13 cellular contexts compared by ENCODE assay signal in genomic region chr22:27139935-27140493, GRCh38.
DNase-seq lines count a peak whose midpoint lies in the region; ATAC-seq and TF ChIP-seq lines count a peak whose summit lies in the region.
"Had no signal": no experiment of that assay in that cellular context is flagged by ENCODE, and none has a peak within 500 bp of the region (broad histone marks: within the 10 kb centered on the region; RNA-seq: fewer than 3 reads in every experiment).

No MANE protein-coding gene starts in this region.

- peaks cover 0 to 15% (median 0%) of the 10 kb centered on the region in 45 donors for H3K27me3 ChIP-seq in dorsolateral prefrontal cortex

- H3K36me3 ChIP-seq in mucosa of descending colon (ENCODE audit: low read depth), result no peaks in the 10 kb centered on the region

- H3K9me3 ChIP-seq in mucosa of descending colon, result no peaks in the 10 kb centered on the region

- intact Hi-C loops in mucosa of descending colon (cut with DNase I, micrococcal nuclease) (no loop called here), dorsolateral prefrontal cortex (cut with DNase I) (no loop called here)

- DNase-seq in ELR (ENCODE audit: low read depth), result peak; percentile 84
- DNase-seq in RPMI7951 (ENCODE audit: low read depth), result peak; percentile 92
- DNase-seq in fibroblast of peridontal ligament (ENCODE audit: extremely low read depth), result peak; percentile 81
- peak; percentile 50 for DNase-seq in retina
- no peak for DNase-seq in mucosa of descending colon
- DNase-seq in NCI-H2081 (lab: John Stamatoyannopoulos, UW), result no peak
- no peak for DNase-seq in activated T-cell treated with anti-CD3 and anti-CD28 coated beads for 4 hours
- no peak for DNase-seq in dorsolateral prefrontal cortex
- DNase-seq: activated CD4-positive, alpha-beta T cell treated with anti-CD3 and anti-CD28 coated beads, Interleukin-2, amount 50 U/mL, for 1 hour; DMS 273 treated with DMSO at 0.1 percent for 48 hours; NCI-H1930; nephron progenitor cell; stimulated activated CD4-positive, alpha-beta T cell treated with anti-CD3 and anti-CD28 coated beads, Interleukin-4, amount 100 ng/mL, for 4 hours had no signal

- no peak overlapping the region for H3K4me3 ChIP-seq in mucosa of descending colon
- H3K4me3 ChIP-seq in dorsolateral prefrontal cortex, result no peak overlapping the region

- no peaks in the 10 kb centered on the region for H3K4me1 ChIP-seq in mucosa of descending colon (ENCODE audit: low read depth)

- no peak for TF ChIP-seq CTCF in mucosa of descending colon (IDR thresholded peaks at IDR 0.05)
- TF ChIP-seq CTCF in dorsolateral prefrontal cortex (IDR thresholded peaks at IDR 0.05 in 54 of 56, conservative IDR thresholded peaks at IDR 0.05 in 2 of 56; ENCODE audit: low read depth in 1 of 56, partially characterized antibody in 56 of 56), result no peak

- H3K27ac ChIP-seq in dorsolateral prefrontal cortex, result no peak overlapping the region

- no peak for ATAC-seq in mucosa of descending colon

Comparison
In these comparisons a context has a peak if more than half of its experiments do, and no peak if none do; other contexts are left out.
1. DNase-seq: peak in ELR (single experiment), RPMI7951 (single experiment), fibroblast of peridontal ligament (single experiment) and retina (single experiment); none in mucosa of descending colon (0 of 3), NCI-H2081 (0 of 2), activated T-cell treated with anti-CD3 and anti-CD28 coated beads for 4 hours (single experiment) and dorsolateral prefrontal cortex (0 of 10).